1 cellular context compared by ENCODE assay signal in the genomic region with DNA sequence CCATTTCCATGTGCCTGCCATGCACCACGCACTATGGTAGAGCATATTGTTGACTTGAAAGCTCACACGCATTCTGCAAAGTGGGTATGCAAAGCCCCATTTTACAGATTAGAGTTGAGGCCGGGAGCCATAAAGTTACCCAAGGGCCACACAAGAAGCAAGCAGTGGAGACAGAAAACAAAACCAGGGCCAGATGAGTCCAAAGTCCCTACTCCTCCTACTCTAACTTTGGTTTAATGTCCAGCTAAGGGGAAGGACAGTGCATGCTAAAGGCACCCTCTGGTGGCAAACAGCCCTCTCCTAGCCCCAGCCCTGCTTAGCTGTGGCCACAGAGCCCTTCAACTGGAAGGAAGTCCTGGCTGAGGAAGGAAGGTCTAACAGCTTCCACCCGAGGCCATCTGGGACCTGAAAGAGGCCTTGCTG.
TF ChIP-seq lines count a peak whose summit lies in the region.

No MANE protein-coding gene starts in this region.

TF ChIP-seq in HepG2, 621 proteins besides CTCF, POLR2A, EP300 and RAD21 (continued from another document and continues in another):
- TF ChIP-seq, protein P1, sequence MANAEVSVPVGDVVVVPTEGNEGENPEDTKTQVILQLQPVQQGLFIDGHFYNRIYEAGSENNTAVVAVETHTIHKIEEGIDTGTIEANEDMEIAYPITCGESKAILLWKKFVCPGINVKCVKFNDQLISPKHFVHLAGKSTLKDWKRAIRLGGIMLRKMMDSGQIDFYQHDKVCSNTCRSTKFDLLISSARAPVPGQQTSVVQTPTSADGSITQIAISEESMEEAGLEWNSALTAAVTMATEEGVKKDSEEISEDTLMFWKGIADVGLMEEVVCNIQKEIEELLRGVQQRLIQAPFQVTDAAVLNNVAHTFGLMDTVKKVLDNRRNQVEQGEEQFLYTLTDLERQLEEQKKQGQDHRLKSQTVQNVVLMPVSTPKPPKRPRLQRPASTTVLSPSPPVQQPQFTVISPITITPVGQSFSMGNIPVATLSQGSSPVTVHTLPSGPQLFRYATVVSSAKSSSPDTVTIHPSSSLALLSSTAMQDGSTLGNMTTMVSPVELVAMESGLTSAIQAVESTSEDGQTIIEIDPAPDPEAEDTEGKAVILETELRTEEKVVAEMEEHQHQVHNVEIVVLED (CRISPR knock-in tag; IDR thresholded peaks at IDR 0.05; ENCODE audit: borderline replicate concordance), result no peak
- no peak for TF ChIP-seq TSC22D2 (CRISPR knock-in tag; IDR thresholded peaks at IDR 0.05; ENCODE audit: borderline replicate concordance)
- no peak for TF ChIP-seq SAFB2 (CRISPR knock-in tag; IDR thresholded peaks at IDR 0.05; ENCODE audit: borderline replicate concordance, low read depth)
- no peak; the same call in 1 of the 2 replicates for TF ChIP-seq RARA (CRISPR knock-in tag; IDR thresholded peaks at IDR 0.05)
- TF ChIP-seq ZMYM4 (CRISPR knock-in tag; IDR thresholded peaks at IDR 0.05), result peak; percentile 26; the same call in 1 of the 2 replicates
- peak; percentile 33; the same call in 1 of the 2 replicates for TF ChIP-seq ZNF431 (CRISPR knock-in tag; IDR thresholded peaks at IDR 0.05; ENCODE audit: borderline replicate concordance, low read depth)
- no peak for TF ChIP-seq ZNF350 (CRISPR knock-in tag; IDR thresholded peaks at IDR 0.05; ENCODE audit: borderline replicate concordance, low read depth)
- TF ChIP-seq, protein P2, sequence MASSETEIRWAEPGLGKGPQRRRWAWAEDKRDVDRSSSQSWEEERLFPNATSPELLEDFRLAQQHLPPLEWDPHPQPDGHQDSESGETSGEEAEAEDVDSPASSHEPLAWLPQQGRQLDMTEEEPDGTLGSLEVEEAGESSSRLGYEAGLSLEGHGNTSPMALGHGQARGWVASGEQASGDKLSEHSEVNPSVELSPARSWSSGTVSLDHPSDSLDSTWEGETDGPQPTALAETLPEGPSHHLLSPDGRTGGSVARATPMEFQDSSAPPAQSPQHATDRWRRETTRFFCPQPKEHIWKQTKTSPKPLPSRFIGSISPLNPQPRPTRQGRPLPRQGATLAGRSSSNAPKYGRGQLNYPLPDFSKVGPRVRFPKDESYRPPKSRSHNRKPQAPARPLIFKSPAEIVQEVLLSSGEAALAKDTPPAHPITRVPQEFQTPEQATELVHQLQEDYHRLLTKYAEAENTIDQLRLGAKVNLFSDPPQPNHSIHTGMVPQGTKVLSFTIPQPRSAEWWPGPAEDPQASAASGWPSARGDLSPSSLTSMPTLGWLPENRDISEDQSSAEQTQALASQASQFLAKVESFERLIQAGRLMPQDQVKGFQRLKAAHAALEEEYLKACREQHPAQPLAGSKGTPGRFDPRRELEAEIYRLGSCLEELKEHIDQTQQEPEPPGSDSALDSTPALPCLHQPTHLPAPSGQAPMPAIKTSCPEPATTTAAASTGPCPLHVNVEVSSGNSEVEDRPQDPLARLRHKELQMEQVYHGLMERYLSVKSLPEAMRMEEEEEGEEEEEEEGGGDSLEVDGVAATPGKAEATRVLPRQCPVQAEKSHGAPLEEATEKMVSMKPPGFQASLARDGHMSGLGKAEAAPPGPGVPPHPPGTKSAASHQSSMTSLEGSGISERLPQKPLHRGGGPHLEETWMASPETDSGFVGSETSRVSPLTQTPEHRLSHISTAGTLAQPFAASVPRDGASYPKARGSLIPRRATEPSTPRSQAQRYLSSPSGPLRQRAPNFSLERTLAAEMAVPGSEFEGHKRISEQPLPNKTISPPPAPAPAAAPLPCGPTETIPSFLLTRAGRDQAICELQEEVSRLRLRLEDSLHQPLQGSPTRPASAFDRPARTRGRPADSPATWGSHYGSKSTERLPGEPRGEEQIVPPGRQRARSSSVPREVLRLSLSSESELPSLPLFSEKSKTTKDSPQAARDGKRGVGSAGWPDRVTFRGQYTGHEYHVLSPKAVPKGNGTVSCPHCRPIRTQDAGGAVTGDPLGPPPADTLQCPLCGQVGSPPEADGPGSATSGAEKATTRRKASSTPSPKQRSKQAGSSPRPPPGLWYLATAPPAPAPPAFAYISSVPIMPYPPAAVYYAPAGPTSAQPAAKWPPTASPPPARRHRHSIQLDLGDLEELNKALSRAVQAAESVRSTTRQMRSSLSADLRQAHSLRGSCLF (CRISPR knock-in tag; IDR thresholded peaks at IDR 0.05; ENCODE audit: borderline replicate concordance), result no peak
- TF ChIP-seq, protein P3, sequence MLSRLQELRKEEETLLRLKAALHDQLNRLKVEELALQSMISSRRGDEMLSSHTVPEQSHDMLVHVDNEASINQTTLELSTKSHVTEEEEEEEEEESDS (CRISPR knock-in tag; IDR thresholded peaks at IDR 0.05; ENCODE audit: borderline replicate concordance), result no peak
- TF ChIP-seq SMAD3 (CRISPR knock-in tag; IDR thresholded peaks at IDR 0.05), result 0 out of 2 replicates have a peak, but pooled peaks have one; percentile 19
- TF ChIP-seq RXRB (CRISPR knock-in tag; IDR thresholded peaks at IDR 0.05; ENCODE audit: borderline replicate concordance), result peak; percentile 49; the same call in 1 of the 2 replicates
- TF ChIP-seq ETV6 (CRISPR knock-in tag; conservative IDR thresholded peaks at IDR 0.05), result no peak
- TF ChIP-seq ZNF547 (CRISPR knock-in tag; IDR thresholded peaks at IDR 0.05), result no peak
- TF ChIP-seq ZNF841 (CRISPR knock-in tag; IDR thresholded peaks at IDR 0.05; ENCODE audit: borderline replicate concordance), result no peak
- no peak for TF ChIP-seq ZIK1 (CRISPR knock-in tag; IDR thresholded peaks at IDR 0.05; ENCODE audit: borderline replicate concordance, low read depth)
- 0 out of 2 replicates have a peak, but pooled peaks have one; percentile 20 for TF ChIP-seq FOXJ3 (CRISPR knock-in tag; IDR thresholded peaks at IDR 0.05; ENCODE audit: borderline replicate concordance)
- no peak for TF ChIP-seq NCOA1 (CRISPR knock-in tag; IDR thresholded peaks at IDR 0.05)
- TF ChIP-seq, protein P4, sequence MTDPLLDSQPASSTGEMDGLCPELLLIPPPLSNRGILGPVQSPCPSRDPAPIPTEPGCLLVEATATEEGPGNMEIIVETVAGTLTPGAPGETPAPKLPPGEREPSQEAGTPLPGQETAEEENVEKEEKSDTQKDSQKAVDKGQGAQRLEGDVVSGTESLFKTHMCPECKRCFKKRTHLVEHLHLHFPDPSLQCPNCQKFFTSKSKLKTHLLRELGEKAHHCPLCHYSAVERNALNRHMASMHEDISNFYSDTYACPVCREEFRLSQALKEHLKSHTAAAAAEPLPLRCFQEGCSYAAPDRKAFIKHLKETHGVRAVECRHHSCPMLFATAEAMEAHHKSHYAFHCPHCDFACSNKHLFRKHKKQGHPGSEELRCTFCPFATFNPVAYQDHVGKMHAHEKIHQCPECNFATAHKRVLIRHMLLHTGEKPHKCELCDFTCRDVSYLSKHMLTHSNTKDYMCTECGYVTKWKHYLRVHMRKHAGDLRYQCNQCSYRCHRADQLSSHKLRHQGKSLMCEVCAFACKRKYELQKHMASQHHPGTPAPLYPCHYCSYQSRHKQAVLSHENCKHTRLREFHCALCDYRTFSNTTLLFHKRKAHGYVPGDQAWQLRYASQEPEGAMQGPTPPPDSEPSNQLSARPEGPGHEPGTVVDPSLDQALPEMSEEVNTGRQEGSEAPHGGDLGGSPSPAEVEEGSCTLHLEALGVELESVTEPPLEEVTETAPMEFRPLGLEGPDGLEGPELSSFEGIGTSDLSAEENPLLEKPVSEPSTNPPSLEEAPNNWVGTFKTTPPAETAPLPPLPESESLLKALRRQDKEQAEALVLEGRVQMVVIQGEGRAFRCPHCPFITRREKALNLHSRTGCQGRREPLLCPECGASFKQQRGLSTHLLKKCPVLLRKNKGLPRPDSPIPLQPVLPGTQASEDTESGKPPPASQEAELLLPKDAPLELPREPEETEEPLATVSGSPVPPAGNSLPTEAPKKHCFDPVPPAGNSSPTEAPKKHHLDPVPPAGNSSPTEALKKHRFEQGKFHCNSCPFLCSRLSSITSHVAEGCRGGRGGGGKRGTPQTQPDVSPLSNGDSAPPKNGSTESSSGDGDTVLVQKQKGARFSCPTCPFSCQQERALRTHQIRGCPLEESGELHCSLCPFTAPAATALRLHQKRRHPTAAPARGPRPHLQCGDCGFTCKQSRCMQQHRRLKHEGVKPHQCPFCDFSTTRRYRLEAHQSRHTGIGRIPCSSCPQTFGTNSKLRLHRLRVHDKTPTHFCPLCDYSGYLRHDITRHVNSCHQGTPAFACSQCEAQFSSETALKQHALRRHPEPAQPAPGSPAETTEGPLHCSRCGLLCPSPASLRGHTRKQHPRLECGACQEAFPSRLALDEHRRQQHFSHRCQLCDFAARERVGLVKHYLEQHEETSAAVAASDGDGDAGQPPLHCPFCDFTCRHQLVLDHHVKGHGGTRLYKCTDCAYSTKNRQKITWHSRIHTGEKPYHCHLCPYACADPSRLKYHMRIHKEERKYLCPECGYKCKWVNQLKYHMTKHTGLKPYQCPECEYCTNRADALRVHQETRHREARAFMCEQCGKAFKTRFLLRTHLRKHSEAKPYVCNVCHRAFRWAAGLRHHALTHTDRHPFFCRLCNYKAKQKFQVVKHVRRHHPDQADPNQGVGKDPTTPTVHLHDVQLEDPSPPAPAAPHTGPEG (CRISPR knock-in tag; IDR thresholded peaks at IDR 0.05), result no peak
- TF ChIP-seq ATAD3A (CRISPR knock-in tag; IDR thresholded peaks at IDR 0.05), result no peak
- no peak for TF ChIP-seq MEIS1 (CRISPR knock-in tag; IDR thresholded peaks at IDR 0.05; ENCODE audit: borderline replicate concordance)
- TF ChIP-seq KDM1A (CRISPR knock-in tag; IDR thresholded peaks at IDR 0.05), result peak; percentile 100
- TF ChIP-seq, protein P5, sequence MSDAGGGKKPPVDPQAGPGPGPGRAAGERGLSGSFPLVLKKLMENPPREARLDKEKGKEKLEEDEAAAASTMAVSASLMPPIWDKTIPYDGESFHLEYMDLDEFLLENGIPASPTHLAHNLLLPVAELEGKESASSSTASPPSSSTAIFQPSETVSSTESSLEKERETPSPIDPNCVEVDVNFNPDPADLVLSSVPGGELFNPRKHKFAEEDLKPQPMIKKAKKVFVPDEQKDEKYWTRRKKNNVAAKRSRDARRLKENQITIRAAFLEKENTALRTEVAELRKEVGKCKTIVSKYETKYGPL (CRISPR knock-in tag; IDR thresholded peaks at IDR 0.05), result no peak
- TF ChIP-seq, protein P6, sequence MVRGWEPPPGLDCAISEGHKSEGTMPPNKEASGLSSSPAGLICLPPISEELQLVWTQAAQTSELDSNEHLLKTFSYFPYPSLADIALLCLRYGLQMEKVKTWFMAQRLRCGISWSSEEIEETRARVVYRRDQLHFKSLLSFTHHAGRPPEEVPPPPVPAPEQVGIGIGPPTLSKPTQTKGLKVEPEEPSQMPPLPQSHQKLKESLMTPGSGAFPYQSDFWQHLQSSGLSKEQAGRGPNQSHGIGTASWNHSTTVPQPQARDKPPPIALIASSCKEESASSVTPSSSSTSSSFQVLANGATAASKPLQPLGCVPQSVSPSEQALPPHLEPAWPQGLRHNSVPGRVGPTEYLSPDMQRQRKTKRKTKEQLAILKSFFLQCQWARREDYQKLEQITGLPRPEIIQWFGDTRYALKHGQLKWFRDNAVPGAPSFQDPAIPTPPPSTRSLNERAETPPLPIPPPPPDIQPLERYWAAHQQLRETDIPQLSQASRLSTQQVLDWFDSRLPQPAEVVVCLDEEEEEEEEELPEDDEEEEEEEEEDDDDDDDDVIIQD (CRISPR knock-in tag; IDR thresholded peaks at IDR 0.05; ENCODE audit: low read depth), result 0 out of 2 replicates have a peak, but pooled peaks have one; percentile 37
- no peak for TF ChIP-seq KMT2A (CRISPR knock-in tag; IDR thresholded peaks at IDR 0.05)
- no peak for TF ChIP-seq ZNF30 (CRISPR knock-in tag; IDR thresholded peaks at IDR 0.05)
- TF ChIP-seq, protein P7, sequence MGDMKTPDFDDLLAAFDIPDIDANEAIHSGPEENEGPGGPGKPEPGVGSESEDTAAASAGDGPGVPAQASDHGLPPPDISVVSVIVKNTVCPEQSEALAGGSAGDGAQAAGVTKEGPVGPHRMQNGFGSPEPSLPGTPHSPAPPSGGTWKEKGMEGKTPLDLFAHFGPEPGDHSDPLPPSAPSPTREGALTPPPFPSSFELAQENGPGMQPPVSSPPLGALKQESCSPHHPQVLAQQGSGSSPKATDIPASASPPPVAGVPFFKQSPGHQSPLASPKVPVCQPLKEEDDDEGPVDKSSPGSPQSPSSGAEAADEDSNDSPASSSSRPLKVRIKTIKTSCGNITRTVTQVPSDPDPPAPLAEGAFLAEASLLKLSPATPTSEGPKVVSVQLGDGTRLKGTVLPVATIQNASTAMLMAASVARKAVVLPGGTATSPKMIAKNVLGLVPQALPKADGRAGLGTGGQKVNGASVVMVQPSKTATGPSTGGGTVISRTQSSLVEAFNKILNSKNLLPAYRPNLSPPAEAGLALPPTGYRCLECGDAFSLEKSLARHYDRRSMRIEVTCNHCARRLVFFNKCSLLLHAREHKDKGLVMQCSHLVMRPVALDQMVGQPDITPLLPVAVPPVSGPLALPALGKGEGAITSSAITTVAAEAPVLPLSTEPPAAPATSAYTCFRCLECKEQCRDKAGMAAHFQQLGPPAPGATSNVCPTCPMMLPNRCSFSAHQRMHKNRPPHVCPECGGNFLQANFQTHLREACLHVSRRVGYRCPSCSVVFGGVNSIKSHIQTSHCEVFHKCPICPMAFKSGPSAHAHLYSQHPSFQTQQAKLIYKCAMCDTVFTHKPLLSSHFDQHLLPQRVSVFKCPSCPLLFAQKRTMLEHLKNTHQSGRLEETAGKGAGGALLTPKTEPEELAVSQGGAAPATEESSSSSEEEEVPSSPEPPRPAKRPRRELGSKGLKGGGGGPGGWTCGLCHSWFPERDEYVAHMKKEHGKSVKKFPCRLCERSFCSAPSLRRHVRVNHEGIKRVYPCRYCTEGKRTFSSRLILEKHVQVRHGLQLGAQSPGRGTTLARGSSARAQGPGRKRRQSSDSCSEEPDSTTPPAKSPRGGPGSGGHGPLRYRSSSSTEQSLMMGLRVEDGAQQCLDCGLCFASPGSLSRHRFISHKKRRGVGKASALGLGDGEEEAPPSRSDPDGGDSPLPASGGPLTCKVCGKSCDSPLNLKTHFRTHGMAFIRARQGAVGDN (CRISPR knock-in tag; IDR thresholded peaks at IDR 0.05), result peak; percentile 29; the same call in 1 of the 2 replicates
- TF ChIP-seq, protein P8, sequence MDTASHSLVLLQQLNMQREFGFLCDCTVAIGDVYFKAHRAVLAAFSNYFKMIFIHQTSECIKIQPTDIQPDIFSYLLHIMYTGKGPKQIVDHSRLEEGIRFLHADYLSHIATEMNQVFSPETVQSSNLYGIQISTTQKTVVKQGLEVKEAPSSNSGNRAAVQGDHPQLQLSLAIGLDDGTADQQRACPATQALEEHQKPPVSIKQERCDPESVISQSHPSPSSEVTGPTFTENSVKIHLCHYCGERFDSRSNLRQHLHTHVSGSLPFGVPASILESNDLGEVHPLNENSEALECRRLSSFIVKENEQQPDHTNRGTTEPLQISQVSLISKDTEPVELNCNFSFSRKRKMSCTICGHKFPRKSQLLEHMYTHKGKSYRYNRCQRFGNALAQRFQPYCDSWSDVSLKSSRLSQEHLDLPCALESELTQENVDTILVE (CRISPR knock-in tag; IDR thresholded peaks at IDR 0.05), result peak; percentile 31; the same call in 1 of the 2 replicates
- TF ChIP-seq, protein P9, sequence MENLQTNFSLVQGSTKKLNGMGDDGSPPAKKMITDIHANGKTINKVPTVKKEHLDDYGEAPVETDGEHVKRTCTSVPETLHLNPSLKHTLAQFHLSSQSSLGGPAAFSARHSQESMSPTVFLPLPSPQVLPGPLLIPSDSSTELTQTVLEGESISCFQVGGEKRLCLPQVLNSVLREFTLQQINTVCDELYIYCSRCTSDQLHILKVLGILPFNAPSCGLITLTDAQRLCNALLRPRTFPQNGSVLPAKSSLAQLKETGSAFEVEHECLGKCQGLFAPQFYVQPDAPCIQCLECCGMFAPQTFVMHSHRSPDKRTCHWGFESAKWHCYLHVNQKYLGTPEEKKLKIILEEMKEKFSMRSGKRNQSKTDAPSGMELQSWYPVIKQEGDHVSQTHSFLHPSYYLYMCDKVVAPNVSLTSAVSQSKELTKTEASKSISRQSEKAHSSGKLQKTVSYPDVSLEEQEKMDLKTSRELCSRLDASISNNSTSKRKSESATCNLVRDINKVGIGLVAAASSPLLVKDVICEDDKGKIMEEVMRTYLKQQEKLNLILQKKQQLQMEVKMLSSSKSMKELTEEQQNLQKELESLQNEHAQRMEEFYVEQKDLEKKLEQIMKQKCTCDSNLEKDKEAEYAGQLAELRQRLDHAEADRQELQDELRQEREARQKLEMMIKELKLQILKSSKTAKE (CRISPR knock-in tag; IDR thresholded peaks at IDR 0.05; ENCODE audit: borderline replicate concordance), result no peak
- TF ChIP-seq SNRNP70 (IDR thresholded peaks at IDR 0.05; ENCODE audit: low read depth, low read length), result no peak
